In the genomic region with DNA sequence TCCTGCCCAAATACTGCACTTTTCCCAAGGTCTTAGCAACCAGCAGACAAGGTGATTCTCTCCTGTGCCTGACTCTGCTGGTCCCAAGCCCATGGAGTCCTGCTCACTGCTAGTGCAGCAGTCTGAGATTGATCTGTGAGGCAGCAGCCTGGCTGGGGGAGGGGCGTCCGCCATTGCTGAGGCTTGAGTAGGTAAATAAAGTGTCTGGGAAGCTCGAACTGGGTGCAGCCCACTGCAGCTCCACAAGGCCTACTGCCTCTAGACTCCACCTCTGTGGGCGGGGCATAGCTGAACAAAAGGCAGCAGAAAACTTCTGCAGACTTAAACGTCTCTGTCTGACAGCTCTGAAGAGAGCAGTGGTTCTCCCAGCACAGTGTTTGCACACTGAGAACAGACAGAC, we compare ENCODE assay signal across 2 cellular contexts.
TF ChIP-seq lines count a peak whose summit lies in the region.

No MANE protein-coding gene starts in this region.

TF ChIP-seq in H1, 55 proteins besides CTCF, POLR2A, EP300 and RAD21:
- 0 out of 2 replicates have a peak, but pooled peaks have one; percentile 11 for TF ChIP-seq YY1 (IDR thresholded peaks at IDR 0.05; ENCODE audit: low read depth, low read length)
TF ChIP-seq in H1: peak in this region for 1; not testable (repeated sequence) for 54.

TF ChIP-seq in HepG2, 621 proteins besides CTCF, POLR2A, EP300 and RAD21:
- TF ChIP-seq, protein P1, sequence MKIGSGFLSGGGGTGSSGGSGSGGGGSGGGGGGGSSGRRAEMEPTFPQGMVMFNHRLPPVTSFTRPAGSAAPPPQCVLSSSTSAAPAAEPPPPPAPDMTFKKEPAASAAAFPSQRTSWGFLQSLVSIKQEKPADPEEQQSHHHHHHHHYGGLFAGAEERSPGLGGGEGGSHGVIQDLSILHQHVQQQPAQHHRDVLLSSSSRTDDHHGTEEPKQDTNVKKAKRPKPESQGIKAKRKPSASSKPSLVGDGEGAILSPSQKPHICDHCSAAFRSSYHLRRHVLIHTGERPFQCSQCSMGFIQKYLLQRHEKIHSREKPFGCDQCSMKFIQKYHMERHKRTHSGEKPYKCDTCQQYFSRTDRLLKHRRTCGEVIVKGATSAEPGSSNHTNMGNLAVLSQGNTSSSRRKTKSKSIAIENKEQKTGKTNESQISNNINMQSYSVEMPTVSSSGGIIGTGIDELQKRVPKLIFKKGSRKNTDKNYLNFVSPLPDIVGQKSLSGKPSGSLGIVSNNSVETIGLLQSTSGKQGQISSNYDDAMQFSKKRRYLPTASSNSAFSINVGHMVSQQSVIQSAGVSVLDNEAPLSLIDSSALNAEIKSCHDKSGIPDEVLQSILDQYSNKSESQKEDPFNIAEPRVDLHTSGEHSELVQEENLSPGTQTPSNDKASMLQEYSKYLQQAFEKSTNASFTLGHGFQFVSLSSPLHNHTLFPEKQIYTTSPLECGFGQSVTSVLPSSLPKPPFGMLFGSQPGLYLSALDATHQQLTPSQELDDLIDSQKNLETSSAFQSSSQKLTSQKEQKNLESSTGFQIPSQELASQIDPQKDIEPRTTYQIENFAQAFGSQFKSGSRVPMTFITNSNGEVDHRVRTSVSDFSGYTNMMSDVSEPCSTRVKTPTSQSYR (CRISPR knock-in tag; IDR thresholded peaks at IDR 0.05; ENCODE audit: borderline replicate concordance) = peak; percentile 61; the same call in 1 of the 2 replicates
- TF ChIP-seq YY1 (IDR thresholded peaks at IDR 0.05; ENCODE audit: insufficient read depth, insufficient replicate concordance, low read depth, low read length) = peak; percentile 68
